ENCODE assay signal across 1 cellular context in genomic region chr12:54055522-54055921, GRCh38.
TF ChIP-seq lines count a peak whose summit lies in the region.

No MANE protein-coding gene starts in this region.

TF ChIP-seq in GM23338, 12 proteins besides CTCF, POLR2A, EP300 and RAD21:
- TF ChIP-seq CREB1 (CRISPR knock-in tag; IDR thresholded peaks at IDR 0.05; ENCODE audit: low read depth) (no peak), EZH2 (IDR thresholded peaks at IDR 0.05; ENCODE audit: low read depth, unreplicated experiment) (peak; percentile 69)
